Comparison of ENCODE assay signal across 1 cellular context in genomic region chr16:85619089-85619850, GRCh38.
TF ChIP-seq lines count a peak whose summit lies in the region.

No MANE protein-coding gene starts in this region.

TF ChIP-seq in SK-N-SH, 30 proteins besides CTCF, POLR2A, EP300 and RAD21 (continued from another document):
- TF ChIP-seq RXRA (IDR thresholded peaks at IDR 0.05; ENCODE audit: borderline replicate concordance, low read depth) (no peak), NRF1 (IDR thresholded peaks at IDR 0.05; ENCODE audit: low read depth, low read length) (no peak), MEF2A (IDR thresholded peaks at IDR 0.05; ENCODE audit: borderline replicate concordance, low read depth) (no peak), GATA2 (CRISPR knock-in tag; IDR thresholded peaks at IDR 0.05) (no peak), SIN3A (IDR thresholded peaks at IDR 0.05; ENCODE audit: borderline replicate concordance, low read depth, low read length) (no peak), RCOR1 (IDR thresholded peaks at IDR 0.05; ENCODE audit: low read length) (no peak), IRF3 (IDR thresholded peaks at IDR 0.05; ENCODE audit: low read depth, low read length) (no peak)
